ENCODE assay signal across 1 cellular context in genomic region chr16:64580558-64580957, GRCh38.
TF ChIP-seq lines count a peak whose summit lies in the region.

No MANE protein-coding gene starts in this region.

TF ChIP-seq in WTC11, 78 proteins besides CTCF, POLR2A, EP300 and RAD21 (continued from another document):
- TF ChIP-seq ZNF532 (CRISPR knock-in tag; IDR thresholded peaks at IDR 0.05; ENCODE audit: borderline replicate concordance) (peak; percentile 73; the same call in 1 of the 2 replicates), MLX (CRISPR knock-in tag; IDR thresholded peaks at IDR 0.05) (no peak)
